In the genomic region with DNA sequence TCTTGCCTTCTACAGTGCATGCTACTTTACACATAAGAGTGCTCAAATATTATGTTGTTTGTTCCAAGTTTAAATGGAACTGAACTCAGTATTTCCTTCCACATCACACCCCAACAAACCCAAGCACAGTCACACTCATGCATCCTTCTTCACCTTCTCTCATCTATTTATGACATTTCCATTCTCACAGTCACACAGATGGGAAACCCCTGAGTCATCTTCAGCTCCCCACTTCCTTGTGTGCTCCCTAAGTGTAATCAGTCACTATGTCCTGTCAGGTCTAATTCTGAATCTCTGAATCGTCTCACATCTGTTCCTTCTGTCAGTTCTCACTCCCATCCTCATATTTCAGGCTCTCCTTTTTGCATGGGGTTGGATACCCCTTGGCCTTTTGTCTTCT, we compare ENCODE assay signal across 12 cellular contexts.
DNase-seq lines count a peak whose midpoint lies in the region; ATAC-seq and TF ChIP-seq lines count a peak whose summit lies in the region.
"Had no signal": no experiment of that assay in that cellular context is flagged by ENCODE, and none has a peak within 500 bp of the region (broad histone marks: within the 10 kb centered on the region; RNA-seq: fewer than 3 reads in every experiment).

No MANE protein-coding gene starts in this region.

- peaks cover 2% of the 10 kb centered on the region for H3K9me3 Mint-ChIP-seq in activated CD4-positive, alpha-beta T cell treated with anti-CD3 and anti-CD28 coated beads for 36 hours (ENCODE audit: low read depth)
- H3K9me3 Mint-ChIP-seq in naive thymus-derived CD8-positive, alpha-beta T cell, result peaks cover 0 to 23% (median 0%) of the 10 kb centered on the region in 9 donors
- H3K9me3 Mint-ChIP-seq: activated CD4-positive, alpha-beta T cell treated with anti-CD3 and anti-CD28 coated beads, Interleukin-2, amount 10 ng/mL, durations not matched to agents 24 days and 14 days had no signal

- no peak for DNase-seq in activated CD4-positive, alpha-beta T cell treated with anti-CD3 and anti-CD28 coated beads for 36 hours
- no peak for DNase-seq in activated CD4-positive, alpha-beta T cell treated with anti-CD3 and anti-CD28 coated beads for 1 hour
- peak; percentile 30 for DNase-seq in GM23248
- DNase-seq in dedifferentiated amniotic fluid mesenchymal stem cell (ENCODE audit: extremely low spot score), result no peak
- no peak for DNase-seq in naive thymus-derived CD8-positive, alpha-beta T cell
- DNase-seq in NCI-H2171 treated with DMSO at 0.1 percent for 48 hours (lab: John Stamatoyannopoulos, UW), result no peak
- DNase-seq in stomach, result no peak
- DNase-seq: activated CD4-positive, alpha-beta T cell treated with anti-CD3 and anti-CD28 coated beads, Interleukin-2, amount 10 ng/mL, durations not matched to agents 24 days and 14 days; SHP77; tibial artery had no signal

- H3F3A ChIP-seq in GM23248 (ENCODE audit: insufficient read depth), result no peaks in the 10 kb centered on the region

- H3K9me3 ChIP-seq in GM23248 (ENCODE audit: low read depth) (no peaks in the 10 kb centered on the region), stomach (no peaks in the 10 kb centered on the region)
- H3K9me3 ChIP-seq: neutrophil, tibial artery had no signal

- no peak overlapping the region for H3K27ac ChIP-seq in GM23248
- no peak overlapping the region for H3K27ac ChIP-seq in stomach
- H3K27ac ChIP-seq: neutrophil, tibial artery had no signal

- no peak overlapping the region for H3K4me3 ChIP-seq in GM23248
- H3K4me3 ChIP-seq in stomach, result no peak overlapping the region
- H3K4me3 ChIP-seq: tibial artery had no signal

- H3K9me2 ChIP-seq in GM23248 (ENCODE audit: insufficient read depth), result no peaks in the 10 kb centered on the region; the same call in 1 of the 2 replicates

- H3K27ac Mint-ChIP-seq in activated CD4-positive, alpha-beta T cell treated with anti-CD3 and anti-CD28 coated beads for 36 hours, result no peak overlapping the region
- H3K27ac Mint-ChIP-seq in naive thymus-derived CD8-positive, alpha-beta T cell, result no peak overlapping the region
- H3K27ac Mint-ChIP-seq: activated CD4-positive, alpha-beta T cell treated with anti-CD3 and anti-CD28 coated beads, Interleukin-2, amount 10 ng/mL, durations not matched to agents 24 days and 14 days had no signal

- no peak overlapping the region for H3K4me3 Mint-ChIP-seq in activated CD4-positive, alpha-beta T cell treated with anti-CD3 and anti-CD28 coated beads for 36 hours
- no peak overlapping the region for H3K4me3 Mint-ChIP-seq in naive thymus-derived CD8-positive, alpha-beta T cell
- H3K4me3 Mint-ChIP-seq: activated CD4-positive, alpha-beta T cell treated with anti-CD3 and anti-CD28 coated beads, Interleukin-2, amount 10 ng/mL, durations not matched to agents 24 days and 14 days had no signal

- no peaks in the 10 kb centered on the region for H3K27me3 Mint-ChIP-seq in activated CD4-positive, alpha-beta T cell treated with anti-CD3 and anti-CD28 coated beads for 36 hours
- no peaks in the 10 kb centered on the region for H3K27me3 Mint-ChIP-seq in naive thymus-derived CD8-positive, alpha-beta T cell
- H3K27me3 Mint-ChIP-seq: activated CD4-positive, alpha-beta T cell treated with anti-CD3 and anti-CD28 coated beads, Interleukin-2, amount 10 ng/mL, durations not matched to agents 24 days and 14 days had no signal

- H4K20me1 ChIP-seq in GM23248 (ENCODE audit: insufficient read depth), result no peaks in the 10 kb centered on the region

- POLR2A ChIA-PET in activated CD4-positive, alpha-beta T cell treated with anti-CD3 and anti-CD28 coated beads for 36 hours (lab: Charles Lee), result no interaction called here
- POLR2A ChIA-PET in naive thymus-derived CD8-positive, alpha-beta T cell (lab: Charles Lee), result no interaction called here

- peak; percentile 16 for ATAC-seq in activated CD4-positive, alpha-beta T cell treated with anti-CD3 and anti-CD28 coated beads for 36 hours
- peak; percentile 89 for ATAC-seq in HG03342 (IDR thresholded peaks at IDR 0.05; ENCODE audit: unreplicated experiment)
- no peak for ATAC-seq in naive thymus-derived CD8-positive, alpha-beta T cell

- in situ Hi-C loops in GM23248 (cut with MboI), result no loop called here

- WGBS in GM23248 (ENCODE audit: low coverage in 1 of 2, low lambda C conversion rate in 2 of 2, missing lambda C conversion rate in 2 of 2), 2 experiments, result 4 to 9% methylated on average over 1 of the region's 1 CpG
- 26 to 62% (median 46%) methylated on average over 1 of the region's 1 CpG for WGBS in stomach, 5 donors

- H3K27me3 ChIP-seq in GM23248 (replicated peaks; ENCODE audit: insufficient read depth) (no peaks in the 10 kb centered on the region), stomach (no peaks in the 10 kb centered on the region)
- H3K27me3 ChIP-seq: neutrophil, tibial artery had no signal

- H3K9ac ChIP-seq in GM23248, result no peak overlapping the region

- H3K4me1 ChIP-seq in GM23248 (ENCODE audit: insufficient read depth) (peaks cover 6% of the 10 kb centered on the region; the same call in 1 of the 2 replicates), stomach (no peaks in the 10 kb centered on the region)
- H3K4me1 ChIP-seq: tibial artery had no signal

- TF ChIP-seq CTCF in stomach (IDR thresholded peaks at IDR 0.05), result no peak

- TF ChIP-seq POLR2A in stomach (IDR thresholded peaks at IDR 0.05), result no peak

- H3K4me1 Mint-ChIP-seq in activated CD4-positive, alpha-beta T cell treated with anti-CD3 and anti-CD28 coated beads for 36 hours, result no peaks in the 10 kb centered on the region
- no peaks in the 10 kb centered on the region for H3K4me1 Mint-ChIP-seq in naive thymus-derived CD8-positive, alpha-beta T cell
- H3K4me1 Mint-ChIP-seq: activated CD4-positive, alpha-beta T cell treated with anti-CD3 and anti-CD28 coated beads, Interleukin-2, amount 10 ng/mL, durations not matched to agents 24 days and 14 days had no signal

- no peak for TF ChIP-seq EP300 in stomach (IDR thresholded peaks at IDR 0.05)

- intact Hi-C loops in activated CD4-positive, alpha-beta T cell treated with anti-CD3 and anti-CD28 coated beads for 36 hours (cut with DNase I, micrococcal nuclease), result loop anchor here in 1 of 2 experiments (10.0 kb wide), 1 partner anchor 122 kb away; no protein-coding TSS in a partner anchor
- intact Hi-C loops in stomach (cut with DNase I; ENCODE audit: low total_unique reads), result no loop called here

- H2AFZ ChIP-seq in GM23248, result no peak overlapping the region

- H3K4me2 ChIP-seq in GM23248 (ENCODE audit: unreplicated experiment), result no peak overlapping the region

- CTCF ChIA-PET in activated CD4-positive, alpha-beta T cell treated with anti-CD3 and anti-CD28 coated beads for 36 hours (lab: Charles Lee), result no interaction called here

- H3K36me3 ChIP-seq in GM23248 (ENCODE audit: low read depth) (no peaks in the 10 kb centered on the region), stomach (no peaks in the 10 kb centered on the region)
- H3K36me3 ChIP-seq: neutrophil, tibial artery had no signal

- H3K79me2 ChIP-seq in GM23248 (ENCODE audit: insufficient read depth), result no peaks in the 10 kb centered on the region

- H3K36me3 Mint-ChIP-seq in activated CD4-positive, alpha-beta T cell treated with anti-CD3 and anti-CD28 coated beads for 36 hours (ENCODE audit: low read depth), result no peaks in the 10 kb centered on the region
- H3K36me3 Mint-ChIP-seq in naive thymus-derived CD8-positive, alpha-beta T cell, result no peaks in the 10 kb centered on the region

Comparison
In these comparisons a context has a peak if more than half of its experiments do, and no peak if none do; other contexts are left out.
1. ATAC-seq: peak in activated CD4-positive, alpha-beta T cell treated with anti-CD3 and anti-CD28 coated beads for 36 hours (single experiment) and HG03342 (single experiment); none in naive thymus-derived CD8-positive, alpha-beta T cell (0 of 2).